Comparison of ENCODE assay signal across 8 cellular contexts in the genomic region with DNA sequence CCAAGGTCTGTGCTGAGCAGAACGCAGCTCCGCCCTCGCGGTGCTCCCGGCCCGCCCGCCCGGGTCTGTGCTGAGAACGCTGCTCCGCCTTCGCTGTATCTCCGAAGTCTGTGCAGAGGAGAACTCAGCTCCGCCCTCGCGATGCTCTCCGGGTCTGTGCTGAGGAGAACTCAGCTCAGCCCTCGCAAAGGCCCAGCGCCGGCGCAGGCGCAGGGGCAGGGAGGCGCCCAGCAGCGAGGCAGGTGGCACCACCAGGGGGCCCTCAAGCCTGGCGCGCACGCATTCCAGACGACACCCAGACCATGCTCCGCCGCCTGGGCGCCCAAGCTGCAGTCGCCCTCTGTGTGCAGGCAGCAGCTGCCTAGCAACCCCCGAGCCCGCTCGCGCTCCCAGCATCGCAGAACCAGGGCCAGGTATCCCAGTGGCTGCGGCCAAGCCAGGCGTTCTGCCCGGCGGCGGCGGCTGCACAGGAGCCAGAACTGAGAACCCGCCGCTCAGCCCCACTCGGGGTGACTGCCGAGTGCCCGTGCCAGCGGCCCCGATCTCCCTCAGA.
A peak's percentile ranks its signal among the peaks of the same experiment; 100 is the strongest.
DNase-seq lines count a peak whose midpoint lies in the region; ATAC-seq, FAIRE-seq and TF ChIP-seq lines count a peak whose summit lies in the region.
"Not testable (repeated sequence)": the region's sequence is repeated elsewhere in the genome, so short reads cannot be mapped to it uniquely, and the experiment has no call there.

No MANE protein-coding gene starts in this region.

- not testable (repeated sequence) for H4K20me1 ChIP-seq in H1 (replicated peaks in 1 of 2; ENCODE audit: control insufficient read depth in 1 of 2, insufficient read depth in 2 of 2, low read length in 2 of 2)

- H2BK5ac ChIP-seq in H1 (ENCODE audit: low read depth, low read length), result not testable (repeated sequence)

- DNase-seq in BE2C (peak; percentile 93), RPMI7951 (ENCODE audit: low read depth) (peak; percentile 89), H1 (ENCODE audit: low read depth in 1 of 2, low spot score in 2 of 2) (peak; percentile 21 to 62), hypothalamus (lab: John Stamatoyannopoulos, UW) (peak in 44 of 51 donors; percentile 4 to 91 (median 56)), nucleus accumbens (lab: John Stamatoyannopoulos, UW) (peak in 49 of 56 donors; percentile 11 to 91 (median 63))
- peak; percentile 63 for DNase-seq in Jurkat, Clone E6-1 (ENCODE audit: low read depth, low spot score)
- peak; percentile 33 for DNase-seq in activated naive CD8-positive, alpha-beta T cell treated with anti-CD3 and anti-CD28 coated beads for 36 hours
- peak; percentile 27 for DNase-seq in stimulated activated naive CD8-positive, alpha-beta T cell treated with anti-CD3 and anti-CD28 coated beads, Interleukin-15, Interleukin-2, amounts not matched to agents 100 U/mL and 50 U/mL, for 24 hours

- H2BK12ac ChIP-seq in H1 (ENCODE audit: low read depth, low read length), result not testable (repeated sequence)

- H3K36me3 ChIP-seq in BE2C; H1 (ENCODE audit: control insufficient read depth in 2 of 4, insufficient read depth in 4 of 4, low read length in 3 of 4): not testable (repeated sequence)

- peaks cover 21% of the 10 kb centered on the region for H3K27me3 Mint-ChIP-seq in activated naive CD8-positive, alpha-beta T cell treated with anti-CD3 and anti-CD28 coated beads for 36 hours

- CTCF ChIA-PET in H1 (lab: Charles Lee; ENCODE audit: partially characterized antibody), result not testable (repeated sequence)

- H2BK15ac ChIP-seq in H1 (ENCODE audit: low read length), result not testable (repeated sequence)

- not testable (repeated sequence) for H4K5ac ChIP-seq in H1 (ENCODE audit: insufficient read length, low read depth, low read length)

- not testable (repeated sequence) for H3K79me1 ChIP-seq in H1 (ENCODE audit: low read depth, low read length)

- not testable (repeated sequence) for H3K9me3 Mint-ChIP-seq in activated naive CD8-positive, alpha-beta T cell treated with anti-CD3 and anti-CD28 coated beads for 36 hours

- H3K27ac ChIP-seq in H1 (ENCODE audit: low read depth, low read length), result not testable (repeated sequence)

- H2AFZ ChIP-seq in H1 (ENCODE audit: low read length), result not testable (repeated sequence)

- POLR2A ChIA-PET in H1 (lab: Charles Lee; ENCODE audit: partially characterized antibody), result not testable (repeated sequence)

- H3K4me3 ChIP-seq in BE2C (ENCODE audit: low read depth, low read length), result peak overlapping the region; percentile 49
- H3K4me3 ChIP-seq in Jurkat, Clone E6-1 (ENCODE audit: low read length), result peak overlapping the region; percentile 15; the same call in 1 of the 2 replicates
- H3K4me3 ChIP-seq in H1 (ENCODE audit: extremely low read depth in 1 of 4, insufficient read depth in 2 of 4, low read depth in 3 of 4, low read length in 4 of 4), result peak overlapping the region in 1 of 4 experiments; percentile 27; a peak in 2 of 8 replicates

- H3K18ac ChIP-seq in H1 (ENCODE audit: extremely low read depth, low read length), result not testable (repeated sequence)

- not testable (repeated sequence) for FAIRE-seq in H1 (lab: Jason Lieb, UNC)

- H3K27me3 ChIP-seq in BE2C; H1 (replicated peaks in 1 of 4; ENCODE audit: control insufficient read depth in 3 of 4, extremely low read depth in 1 of 4, insufficient read depth in 3 of 4, low read length in 3 of 4): not testable (repeated sequence)

- H3K4me1 ChIP-seq in BE2C; H1 (replicated peaks in 1 of 4; ENCODE audit: control insufficient read depth in 3 of 4, insufficient read depth in 4 of 4, low read length in 3 of 4): not testable (repeated sequence)

- ATAC-seq in stimulated activated naive CD8-positive, alpha-beta T cell treated with anti-CD3 and anti-CD28 coated beads, Interleukin-15, Interleukin-2, amounts not matched to agents 100 U/mL and 50 U/mL, for 24 hours, result peak; percentile 63

- not testable (repeated sequence) for H3K27ac Mint-ChIP-seq in activated naive CD8-positive, alpha-beta T cell treated with anti-CD3 and anti-CD28 coated beads for 36 hours

- H4K91ac ChIP-seq in H1 (replicated peaks; ENCODE audit: insufficient read length, low read length), result not testable (repeated sequence)

- H3K14ac ChIP-seq in H1 (ENCODE audit: insufficient read length), result not testable (repeated sequence)

- H2AK5ac ChIP-seq in H1 (ENCODE audit: low read depth, low read length), result not testable (repeated sequence)

- TF ChIP-seq CTCF in BE2C (IDR thresholded peaks at IDR 0.05; ENCODE audit: low read depth, low read length), result peak; percentile 58
- not testable (repeated sequence) for TF ChIP-seq CTCF in H1 (IDR thresholded peaks at IDR 0.05; ENCODE audit: control extremely low read depth in 1 of 3, insufficient read depth in 1 of 3, low read depth in 1 of 3, low read length in 3 of 3)

- not testable (repeated sequence) for H4K8ac ChIP-seq in H1 (ENCODE audit: extremely low read depth, insufficient read depth, low read length)

- not testable (repeated sequence) for H3K79me2 ChIP-seq in H1 (ENCODE audit: control insufficient read depth in 1 of 2, insufficient read depth in 2 of 2, low read length in 2 of 2)

- H3K23ac ChIP-seq in H1 (ENCODE audit: insufficient read length), result not testable (repeated sequence)

- not testable (repeated sequence) for H3K23me2 ChIP-seq in H1 (ENCODE audit: low read depth, low read length)

- WGBS in H1 (ENCODE audit: extremely low coverage in 1 of 2, insufficient coverage in 1 of 2, insufficient read length in 1 of 2, insufficient replicate concordance in 2 of 2, low coverage in 1 of 2, low lambda C conversion rate in 2 of 2, missing lambda C conversion rate in 1 of 2), 2 experiments, result 96% methylated on average over 24 of the region's 49 CpGs; no CpG with 5 or more reads in 1 of the 2 experiments

- H3K9me3 ChIP-seq in BE2C, result not testable (repeated sequence)
- H3K9me3 ChIP-seq in H1 (ENCODE audit: insufficient read depth in 2 of 2, low read depth in 1 of 2, low read length in 1 of 2), result peaks cover 0 to 20% of the 10 kb centered on the region in 2 experiments; a peak in 1 of 4 replicates

- not testable (repeated sequence) for TF ChIP-seq POLR2A in H1 (IDR thresholded peaks at IDR 0.05; ENCODE audit: control extremely low read depth in 1 of 2, low read depth in 2 of 2, low read length in 2 of 2)

- not testable (repeated sequence) for H3K56ac ChIP-seq in H1 (replicated peaks; ENCODE audit: insufficient read length, low read depth, low read length)

- not testable (repeated sequence) for H3K9ac ChIP-seq in H1 (replicated peaks in 1 of 4; ENCODE audit: extremely low read depth in 1 of 4, low read depth in 3 of 4, low read length in 3 of 4)

- H3K4me2 ChIP-seq in H1 (ENCODE audit: insufficient read depth in 1 of 2, low read depth in 2 of 2, low read length in 2 of 2), result peak overlapping the region in 1 of 2 experiments; percentile 56; a peak in 2 of 4 replicates

- H3K4ac ChIP-seq in H1 (replicated peaks; ENCODE audit: insufficient read length, low read depth, low read length), result not testable (repeated sequence)

- not testable (repeated sequence) for H2BK120ac ChIP-seq in H1 (replicated peaks; ENCODE audit: low read depth, low read length)

- TF ChIP-seq RAD21 in H1 (IDR thresholded peaks at IDR 0.05 in 1 of 2, conservative IDR thresholded peaks at IDR 0.05 in 1 of 2; ENCODE audit: low read depth in 2 of 2, low read length in 2 of 2), result not testable (repeated sequence)

- not testable (repeated sequence) for H2BK20ac ChIP-seq in H1 (ENCODE audit: low read length)

- not testable (repeated sequence) for H3K36me3 Mint-ChIP-seq in activated naive CD8-positive, alpha-beta T cell treated with anti-CD3 and anti-CD28 coated beads for 36 hours

- H3K4me1 Mint-ChIP-seq in activated naive CD8-positive, alpha-beta T cell treated with anti-CD3 and anti-CD28 coated beads for 36 hours, result not testable (repeated sequence)

- not testable (repeated sequence) for H3K4me3 Mint-ChIP-seq in activated naive CD8-positive, alpha-beta T cell treated with anti-CD3 and anti-CD28 coated beads for 36 hours

- TF ChIP-seq EP300 in H1 (IDR thresholded peaks at IDR 0.05; ENCODE audit: borderline replicate concordance in 1 of 2, low read depth in 2 of 2, low read length in 2 of 2), result not testable (repeated sequence)

Comparison
In these comparisons a context has a peak if more than half of its experiments do, and no peak if none do; other contexts are left out.
1. DNase-seq: peak in every context shown above with its lines; median percentile 93 in BE2C; 89 in RPMI7951; 63 in Jurkat, Clone E6-1; 63 in nucleus accumbens; 56 in hypothalamus; 42 in H1; 33 in activated naive CD8-positive, alpha-beta T cell treated with anti-CD3 and anti-CD28 coated beads for 36 hours; 27 in stimulated activated naive CD8-positive, alpha-beta T cell treated with anti-CD3 and anti-CD28 coated beads, Interleukin-15, Interleukin-2, amounts not matched to agents 100 U/mL and 50 U/mL, for 24 hours.